ENCODE assay signal across 1 cellular context in the genomic region with DNA sequence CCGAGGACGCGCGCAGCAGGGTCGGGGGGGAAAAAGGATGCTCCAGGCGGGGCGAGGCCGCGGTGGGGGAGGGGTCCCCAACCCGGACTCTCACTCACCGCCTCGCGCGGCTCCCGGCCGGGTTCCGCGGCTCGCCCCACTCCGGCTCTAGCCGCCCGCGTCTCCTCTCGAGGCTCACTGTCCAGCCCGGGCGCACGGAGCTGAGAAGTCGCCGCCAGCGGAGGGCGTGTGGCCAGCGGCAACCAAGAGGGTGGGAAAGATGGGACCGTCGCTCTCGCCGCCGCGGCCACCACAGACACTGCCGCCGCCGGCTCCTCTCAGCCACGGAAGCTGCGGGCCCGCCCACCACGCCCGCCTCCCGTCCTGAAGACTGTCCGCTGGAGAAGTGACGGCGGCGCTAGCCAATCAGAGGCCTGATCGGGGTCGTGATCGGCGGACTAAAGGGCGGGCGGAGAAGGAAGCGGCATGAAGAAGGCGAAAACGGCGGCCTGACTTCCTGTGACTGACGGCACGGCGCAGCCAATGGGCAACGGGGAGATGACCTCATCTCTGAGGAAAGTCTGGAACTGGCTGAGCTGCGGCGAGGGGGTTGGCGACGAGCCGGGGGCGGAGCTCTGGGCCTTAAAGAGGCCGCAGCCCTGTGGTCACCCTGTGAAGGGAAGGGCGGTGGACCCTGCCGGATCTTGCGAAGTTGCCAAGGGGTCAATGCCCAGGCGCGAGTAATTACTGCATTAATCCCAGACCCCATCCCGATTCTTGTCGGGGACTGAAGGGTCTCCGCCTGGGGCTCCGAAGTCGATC.
A peak's percentile ranks its signal among the peaks of the same experiment; 100 is the strongest.
TF ChIP-seq lines count a peak whose summit lies in the region.

Gene MRTFA, minus strand, starts transcription at position 340 of the 801 bp plus-strand sequence.

TF ChIP-seq in K562, 482 proteins besides CTCF, POLR2A, EP300 and RAD21 (continued from another document and continues in another):
- TF ChIP-seq MXD1 (CRISPR knock-in tag; IDR thresholded peaks at IDR 0.05; ENCODE audit: borderline replicate concordance, poor library complexity, severe bottlenecking) (no peak), XRCC4 (IDR thresholded peaks at IDR 0.05; ENCODE audit: extremely low read depth, insufficient read depth, insufficient read length) (no peak), PCBP1 (IDR thresholded peaks at IDR 0.05; ENCODE audit: low read depth, low read length, poor library complexity, severe bottlenecking) (peak; percentile 86), CREB5 (CRISPR knock-in tag; IDR thresholded peaks at IDR 0.05) (no peak), RBM17 (IDR thresholded peaks at IDR 0.05; ENCODE audit: borderline replicate concordance, low read depth, low read length) (no peak), RBFOX2 (IDR thresholded peaks at IDR 0.05; ENCODE audit: low read depth, low read length) (peak; percentile 96), JUN (IDR thresholded peaks at IDR 0.05; ENCODE audit: borderline replicate concordance, low read depth, low read length) (no peak; the same call in 1 of the 2 replicates), JUN (CRISPR knock-in tag; IDR thresholded peaks at IDR 0.05; ENCODE audit: borderline replicate concordance) (peak; percentile 68; the same call in 1 of the 2 replicates), ZBTB7A (IDR thresholded peaks at IDR 0.05; ENCODE audit: borderline replicate concordance, control insufficient read depth, low read depth, low read length) (peak; percentile 56; the same call in 1 of the 2 replicates), SP2 (IDR thresholded peaks at IDR 0.05; ENCODE audit: extremely low read depth, low read depth, low read length, poor library complexity, severe bottlenecking) (peak; percentile 73), E2F1 (CRISPR knock-in tag; IDR thresholded peaks at IDR 0.05) (0 out of 2 replicates have a peak, but pooled peaks have one; percentile 51), MEIS2 (IDR thresholded peaks at IDR 0.05; ENCODE audit: partially characterized antibody) (peak; percentile 51), HNRNPUL1 (IDR thresholded peaks at IDR 0.05; ENCODE audit: low read length) (no peak), TOE1 (IDR thresholded peaks at IDR 0.05; ENCODE audit: borderline replicate concordance) (peak; percentile 87; the same call in 1 of the 2 replicates), TOE1 (CRISPR knock-in tag; IDR thresholded peaks at IDR 0.05; ENCODE audit: borderline replicate concordance, low read depth) (no peak), ZNF655 (CRISPR knock-in tag; IDR thresholded peaks at IDR 0.05) (no peak), ZNF589 (CRISPR knock-in tag; IDR thresholded peaks at IDR 0.05; ENCODE audit: low read depth) (no peak), MEF2D (tag; conservative IDR thresholded peaks at IDR 0.05; ENCODE audit: low read depth) (no peak), HOXB6 (CRISPR knock-in tag; IDR thresholded peaks at IDR 0.05; ENCODE audit: borderline replicate concordance) (no peak), JUNB (CRISPR knock-in tag; conservative IDR thresholded peaks at IDR 0.05) (no peak), HNRNPLL (IDR thresholded peaks at IDR 0.05; ENCODE audit: low read depth, low read length, poor library complexity, severe bottlenecking) (no peak), WHSC1 (IDR thresholded peaks at IDR 0.05; ENCODE audit: low read length) (no peak), ZNF324 (CRISPR knock-in tag; IDR thresholded peaks at IDR 0.05) (no peak), GTF2E2 (tag; IDR thresholded peaks at IDR 0.05) (no peak), DACH1 (IDR thresholded peaks at IDR 0.05; ENCODE audit: partially characterized antibody) (no peak), ZC3H4 (CRISPR knock-in tag; IDR thresholded peaks at IDR 0.05; ENCODE audit: borderline replicate concordance) (0 out of 2 replicates have a peak, but pooled peaks have one; percentile 41), ZNF696 (CRISPR knock-in tag; conservative IDR thresholded peaks at IDR 0.05) (no peak), ZNF24 (IDR thresholded peaks at IDR 0.05) (no peak), EP400 (IDR thresholded peaks at IDR 0.05) (peak; percentile 26; the same call in 1 of the 2 replicates), PHF21A (IDR thresholded peaks at IDR 0.05; ENCODE audit: borderline replicate concordance, low read depth) (no peak), FOXJ3 (CRISPR knock-in tag; IDR thresholded peaks at IDR 0.05) (no peak), ZNF253 (CRISPR knock-in tag; conservative IDR thresholded peaks at IDR 0.05) (no peak), SREBF1 (IDR thresholded peaks at IDR 0.05; ENCODE audit: borderline replicate concordance, low read depth, low read length) (no peak), POLR3G (IDR thresholded peaks at IDR 0.05; ENCODE audit: extremely low read depth, insufficient read length, insufficient replicate concordance) (no peak), ATF6 (CRISPR knock-in tag; IDR thresholded peaks at IDR 0.05) (no peak), ZNF134 (CRISPR knock-in tag; conservative IDR thresholded peaks at IDR 0.05) (no peak), KAT8 (IDR thresholded peaks at IDR 0.05; ENCODE audit: low read depth) (no peak), ETS1 (conservative IDR thresholded peaks at IDR 0.05; ENCODE audit: control insufficient read depth, low read depth, low read length) (peak; percentile 60; the same call in 1 of the 2 replicates), YY1 (IDR thresholded peaks at IDR 0.05; ENCODE audit: borderline replicate concordance in 1 of 3, control insufficient read depth in 1 of 3, extremely low read depth in 1 of 3, insufficient read depth in 3 of 3, insufficient read length in 1 of 3, insufficient replicate concordance in 2 of 3, low read depth in 1 of 3, low read length in 2 of 3) (peak in 2 of 3 experiments; percentile 45 to 67), ADNP (tag; IDR thresholded peaks at IDR 0.05) (no peak)
- TF ChIP-seq, protein P1, sequence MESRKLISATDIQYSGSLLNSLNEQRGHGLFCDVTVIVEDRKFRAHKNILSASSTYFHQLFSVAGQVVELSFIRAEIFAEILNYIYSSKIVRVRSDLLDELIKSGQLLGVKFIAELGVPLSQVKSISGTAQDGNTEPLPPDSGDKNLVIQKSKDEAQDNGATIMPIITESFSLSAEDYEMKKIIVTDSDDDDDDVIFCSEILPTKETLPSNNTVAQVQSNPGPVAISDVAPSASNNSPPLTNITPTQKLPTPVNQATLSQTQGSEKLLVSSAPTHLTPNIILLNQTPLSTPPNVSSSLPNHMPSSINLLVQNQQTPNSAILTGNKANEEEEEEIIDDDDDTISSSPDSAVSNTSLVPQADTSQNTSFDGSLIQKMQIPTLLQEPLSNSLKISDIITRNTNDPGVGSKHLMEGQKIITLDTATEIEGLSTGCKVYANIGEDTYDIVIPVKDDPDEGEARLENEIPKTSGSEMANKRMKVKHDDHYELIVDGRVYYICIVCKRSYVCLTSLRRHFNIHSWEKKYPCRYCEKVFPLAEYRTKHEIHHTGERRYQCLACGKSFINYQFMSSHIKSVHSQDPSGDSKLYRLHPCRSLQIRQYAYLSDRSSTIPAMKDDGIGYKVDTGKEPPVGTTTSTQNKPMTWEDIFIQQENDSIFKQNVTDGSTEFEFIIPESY (CRISPR knock-in tag; IDR thresholded peaks at IDR 0.05) = no peak
- TF ChIP-seq, protein P2, sequence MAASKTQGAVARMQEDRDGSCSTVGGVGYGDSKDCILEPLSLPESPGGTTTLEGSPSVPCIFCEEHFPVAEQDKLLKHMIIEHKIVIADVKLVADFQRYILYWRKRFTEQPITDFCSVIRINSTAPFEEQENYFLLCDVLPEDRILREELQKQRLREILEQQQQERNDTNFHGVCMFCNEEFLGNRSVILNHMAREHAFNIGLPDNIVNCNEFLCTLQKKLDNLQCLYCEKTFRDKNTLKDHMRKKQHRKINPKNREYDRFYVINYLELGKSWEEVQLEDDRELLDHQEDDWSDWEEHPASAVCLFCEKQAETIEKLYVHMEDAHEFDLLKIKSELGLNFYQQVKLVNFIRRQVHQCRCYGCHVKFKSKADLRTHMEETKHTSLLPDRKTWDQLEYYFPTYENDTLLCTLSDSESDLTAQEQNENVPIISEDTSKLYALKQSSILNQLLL (CRISPR knock-in tag; IDR thresholded peaks at IDR 0.05; ENCODE audit: borderline replicate concordance) = no peak
- TF ChIP-seq, protein P3, sequence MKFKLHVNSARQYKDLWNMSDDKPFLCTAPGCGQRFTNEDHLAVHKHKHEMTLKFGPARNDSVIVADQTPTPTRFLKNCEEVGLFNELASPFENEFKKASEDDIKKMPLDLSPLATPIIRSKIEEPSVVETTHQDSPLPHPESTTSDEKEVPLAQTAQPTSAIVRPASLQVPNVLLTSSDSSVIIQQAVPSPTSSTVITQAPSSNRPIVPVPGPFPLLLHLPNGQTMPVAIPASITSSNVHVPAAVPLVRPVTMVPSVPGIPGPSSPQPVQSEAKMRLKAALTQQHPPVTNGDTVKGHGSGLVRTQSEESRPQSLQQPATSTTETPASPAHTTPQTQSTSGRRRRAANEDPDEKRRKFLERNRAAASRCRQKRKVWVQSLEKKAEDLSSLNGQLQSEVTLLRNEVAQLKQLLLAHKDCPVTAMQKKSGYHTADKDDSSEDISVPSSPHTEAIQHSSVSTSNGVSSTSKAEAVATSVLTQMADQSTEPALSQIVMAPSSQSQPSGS (CRISPR knock-in tag; IDR thresholded peaks at IDR 0.05) = peak; percentile 83
- TF ChIP-seq, protein P4, sequence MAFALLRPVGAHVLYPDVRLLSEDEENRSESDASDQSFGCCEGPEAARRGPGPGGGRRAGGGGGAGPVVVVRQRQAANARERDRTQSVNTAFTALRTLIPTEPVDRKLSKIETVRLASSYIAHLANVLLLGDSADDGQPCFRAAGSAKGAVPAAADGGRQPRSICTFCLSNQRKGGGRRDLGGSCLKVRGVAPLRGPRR (CRISPR knock-in tag; IDR thresholded peaks at IDR 0.05) = no peak
